Comparison of ENCODE assay signal across 20 cellular contexts in the genomic region with DNA sequence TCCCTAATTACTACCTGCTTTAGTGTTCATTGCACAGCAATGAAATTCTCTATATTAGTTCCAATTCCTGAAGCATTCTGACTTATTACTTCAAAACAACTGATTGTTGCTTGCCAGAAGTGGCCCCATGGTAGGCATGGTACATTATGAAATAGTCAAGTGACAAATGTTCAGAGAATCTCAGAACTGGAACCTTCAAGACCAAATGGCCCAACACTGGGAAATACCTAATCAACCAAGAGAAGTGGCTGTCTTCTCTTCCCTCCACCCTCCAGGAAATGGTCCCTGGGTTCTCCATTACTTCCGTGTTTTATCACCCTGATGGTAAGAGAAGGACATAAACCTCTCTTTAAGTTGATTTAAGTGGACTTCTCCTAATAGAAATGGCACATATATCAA. TPM values are rescaled to one million over a fixed set of nuclear protein-coding genes. Genes with fewer than 3 reads are reported as not detected.
A peak's percentile ranks its signal among the peaks of the same experiment; 100 is the strongest.
DNase-seq lines count a peak whose midpoint lies in the region; ATAC-seq, FAIRE-seq and TF ChIP-seq lines count a peak whose summit lies in the region.
"Had no signal": no experiment of that assay in that cellular context is flagged by ENCODE, and none has a peak within 500 bp of the region (broad histone marks: within the 10 kb centered on the region; RNA-seq: fewer than 3 reads in every experiment).

No MANE protein-coding gene starts in this region.

- no CpG with 5 or more reads among the region's 1 CpG for WGBS in trophoblast cell (ENCODE audit: extremely low coverage, insufficient coverage, insufficient read length)
- whole genome bisulfite sequencing in pancreas, 2 donors = 89 to 94% methylated on average over 1 of the region's 1 CpG

- no peak for TF ChIP-seq CTCF in upper lobe of right lung (IDR thresholded peaks at IDR 0.05)
- TF ChIP-seq CTCF in HFFc6 (IDR thresholded peaks at IDR 0.05) = no peak
- no peak for TF ChIP-seq CTCF in pancreas (IDR thresholded peaks at IDR 0.05)

- no peak overlapping the region for H3K4me2 ChIP-seq in trophoblast cell (ENCODE audit: low read length)

- no peak overlapping the region for H4K8ac ChIP-seq in trophoblast cell (ENCODE audit: low read depth, low read length)

- H3K36me3 Mint-ChIP-seq in activated T-helper 17 cell treated with anti-CD3 and anti-CD28 coated beads, Interleukin-2, amount 50 U/mL, for 72 hours (ENCODE audit: low read depth) = peaks cover 53% of the 10 kb centered on the region
- H3K36me3 Mint-ChIP-seq in HFFc6 (ENCODE audit: low read depth) = peaks cover 8% of the 10 kb centered on the region; the same call in 1 of the 2 replicates

- H3K9me3 Mint-ChIP-seq in activated T-helper 17 cell treated with anti-CD3 and anti-CD28 coated beads, Interleukin-2, amount 50 U/mL, for 72 hours = peaks cover 11% of the 10 kb centered on the region
- no peaks in the 10 kb centered on the region; the same call in 1 of the 2 replicates for H3K9me3 Mint-ChIP-seq in HFFc6

- no peak overlapping the region for H3K4me3 ChIP-seq in trophoblast cell (ENCODE audit: low read depth, low read length)
- H3K4me3 ChIP-seq in upper lobe of right lung = no peak overlapping the region
- H3K4me3 ChIP-seq in pancreas = no peak overlapping the region

- H4K91ac ChIP-seq in trophoblast cell (ENCODE audit: low read depth, low read length) = no peak overlapping the region

- H3K9ac ChIP-seq in trophoblast cell (ENCODE audit: low read length) = no peak overlapping the region

- H3K36me3 ChIP-seq in trophoblast cell (ENCODE audit: control insufficient read depth in 1 of 2, insufficient read depth in 2 of 2, low read length in 2 of 2) = no peaks in the 10 kb centered on the region
- H3K36me3 ChIP-seq in upper lobe of right lung = no peaks in the 10 kb centered on the region
- no peaks in the 10 kb centered on the region for H3K36me3 ChIP-seq in pancreas

- H3K9me3 ChIP-seq in trophoblast cell (ENCODE audit: insufficient read depth, low read depth, low read length) (no peaks in the 10 kb centered on the region), upper lobe of right lung (no peaks in the 10 kb centered on the region), pancreas (no peaks in the 10 kb centered on the region)

- no peak for ATAC-seq in activated T-helper 17 cell treated with anti-CD3 and anti-CD28 coated beads, Interleukin-2, amount 50 U/mL, for 72 hours (replicated peaks)
- ATAC-seq in left lobe of liver = peak; percentile 19
- peak; percentile 64 for ATAC-seq in upper lobe of right lung
- ATAC-seq in pancreas = no peak
- ATAC-seq: HepG2 had no signal

- H3K27me3 ChIP-seq in trophoblast cell (ENCODE audit: insufficient read depth, low read length) (no peaks in the 10 kb centered on the region), upper lobe of right lung (no peaks in the 10 kb centered on the region), pancreas (no peaks in the 10 kb centered on the region)

- H3K18ac ChIP-seq in trophoblast cell (ENCODE audit: low read length) = no peak overlapping the region

- H2BK12ac ChIP-seq in trophoblast cell (ENCODE audit: low read length) = no peak overlapping the region

- H3K27ac ChIP-seq in trophoblast cell (ENCODE audit: low read depth, low read length) (no peak overlapping the region), upper lobe of right lung (no peak overlapping the region), pancreas (no peak overlapping the region)

- H3K14ac ChIP-seq in trophoblast cell (ENCODE audit: low read length) = no peak overlapping the region

- no peak overlapping the region for H2BK5ac ChIP-seq in trophoblast cell (ENCODE audit: low read depth, low read length, poor library complexity)

- intact Hi-C loops in upper lobe of right lung (cut with DNase I) = no loop called here
- intact Hi-C loops in pancreas (cut with DNase I) = no loop called here

- H3K4me1 Mint-ChIP-seq in activated T-helper 17 cell treated with anti-CD3 and anti-CD28 coated beads, Interleukin-2, amount 50 U/mL, for 72 hours = peaks cover 17% of the 10 kb centered on the region
- peaks cover 29% of the 10 kb centered on the region for H3K4me1 Mint-ChIP-seq in HFFc6 (ENCODE audit: low read depth)

- no peak overlapping the region for H2AK5ac ChIP-seq in trophoblast cell (ENCODE audit: low read length)

- H2BK120ac ChIP-seq in trophoblast cell (ENCODE audit: insufficient read depth, low read length, poor library complexity) = no peak overlapping the region

- no peaks in the 10 kb centered on the region for H3K79me2 ChIP-seq in trophoblast cell (ENCODE audit: control insufficient read depth, insufficient read depth, low read length, poor library complexity)

- H2AFZ ChIP-seq in trophoblast cell (ENCODE audit: insufficient read depth, low read length, poor library complexity) = no peak overlapping the region

- FAIRE-seq in pancreas (lab: Jason Lieb, UNC) = no peak
- FAIRE-seq: D721Med, GM12892, HepG2, HTR-8/SVneo had no signal

- H3K23ac ChIP-seq in trophoblast cell (ENCODE audit: low read length) = no peak overlapping the region

- no peak overlapping the region for H3K4ac ChIP-seq in trophoblast cell (ENCODE audit: low read depth, low read length)

- H4K12ac ChIP-seq in trophoblast cell (ENCODE audit: low read depth, low read length) = no peak overlapping the region

- peak overlapping the region; percentile 26 for H3K27ac Mint-ChIP-seq in activated T-helper 17 cell treated with anti-CD3 and anti-CD28 coated beads, Interleukin-2, amount 50 U/mL, for 72 hours
- H3K27ac Mint-ChIP-seq in HFFc6 = no peak overlapping the region
- H3K27ac Mint-ChIP-seq: B cell had no signal

- peaks cover 2 to 3% of the 10 kb centered on the region in 2 experiments for H3K4me1 ChIP-seq in trophoblast cell (ENCODE audit: control insufficient read depth in 1 of 2, insufficient read depth in 2 of 2, low read length in 2 of 2)
- peaks cover 7% of the 10 kb centered on the region for H3K4me1 ChIP-seq in upper lobe of right lung
- peaks cover 0 to 11% (median 4%) of the 10 kb centered on the region in 3 donors for H3K4me1 ChIP-seq in pancreas

- H3K27me3 Mint-ChIP-seq in activated T-helper 17 cell treated with anti-CD3 and anti-CD28 coated beads, Interleukin-2, amount 50 U/mL, for 72 hours = no peaks in the 10 kb centered on the region
- no peaks in the 10 kb centered on the region; the same call in 1 of the 2 replicates for H3K27me3 Mint-ChIP-seq in HFFc6 (ENCODE audit: insufficient read depth)
- H3K27me3 Mint-ChIP-seq: B cell; CD4-positive, alpha-beta memory T cell had no signal

- H3K79me1 ChIP-seq in trophoblast cell (ENCODE audit: low read length) = no peaks in the 10 kb centered on the region

- DNase-seq in left lobe of liver (ENCODE audit: low spot score) (no peak), trophoblast cell (peak; percentile 49 to 78), upper lobe of right lung (no peak), NCI-H1436 treated with DMSO at 0.1 percent for 48 hours (lab: John Stamatoyannopoulos, UW) (no peak), HFFc6 (no peak), pancreas (no peak)
- DNase-seq: ACHN; C1 segment of cervical spinal cord; CD4-positive, alpha-beta memory T cell; COR-L47; DMS153; DND-41; GDM1; HCEC 1CT had no signal

- no peak overlapping the region for H3K4me3 Mint-ChIP-seq in activated T-helper 17 cell treated with anti-CD3 and anti-CD28 coated beads, Interleukin-2, amount 50 U/mL, for 72 hours
- H3K4me3 Mint-ChIP-seq in HFFc6 = no peak overlapping the region
- H3K4me3 Mint-ChIP-seq: B cell; CD4-positive, alpha-beta memory T cell had no signal

RNA-seq across cellular contexts. Expression of a gene that starts 49.9 kb away (rescaled TPM):
- 10 to 100 TPM; 37.1 to 48.2 TPM for total RNA-seq in activated T-helper 17 cell treated with anti-CD3 and anti-CD28 coated beads, Interleukin-2, amount 50 U/mL, for 72 hours
- total RNA-seq in left lobe of liver = 62.4 TPM
- polyA plus RNA-seq in trophoblast cell (2013) = 5.4 and 5.5 TPM in 2 replicates
- 50.8 TPM for total RNA-seq in upper lobe of right lung
- total RNA-seq in HFFc6 (2021; fragmentation: NEBNext Ultra II Directional; extraction: Animal tissue kit (Norgen Biotek cat#: 25700)) = 1 to 10 TPM; 6.9 to 8.4 (median 7.6) TPM
- total RNA-seq in pancreas = 10 to 100 TPM; 19.9 to 51.8 (median 29.3) TPM
- polyA plus RNA-seq in pancreas = 1 to 10 TPM; 3.3 TPM

Comparison
In these comparisons a context has a peak if more than half of its experiments do, and no peak if none do; other contexts are left out.
1. ATAC-seq: peak in left lobe of liver (single experiment) and upper lobe of right lung (single experiment); none in activated T-helper 17 cell treated with anti-CD3 and anti-CD28 coated beads, Interleukin-2, amount 50 U/mL, for 72 hours (single experiment) and pancreas (0 of 4).
2. DNase-seq: peak in trophoblast cell (2 of 2); none in left lobe of liver (single experiment), upper lobe of right lung (single experiment), NCI-H1436 treated with DMSO at 0.1 percent for 48 hours (single experiment), HFFc6 (single experiment) and pancreas (0 of 6).